In the genomic region with DNA sequence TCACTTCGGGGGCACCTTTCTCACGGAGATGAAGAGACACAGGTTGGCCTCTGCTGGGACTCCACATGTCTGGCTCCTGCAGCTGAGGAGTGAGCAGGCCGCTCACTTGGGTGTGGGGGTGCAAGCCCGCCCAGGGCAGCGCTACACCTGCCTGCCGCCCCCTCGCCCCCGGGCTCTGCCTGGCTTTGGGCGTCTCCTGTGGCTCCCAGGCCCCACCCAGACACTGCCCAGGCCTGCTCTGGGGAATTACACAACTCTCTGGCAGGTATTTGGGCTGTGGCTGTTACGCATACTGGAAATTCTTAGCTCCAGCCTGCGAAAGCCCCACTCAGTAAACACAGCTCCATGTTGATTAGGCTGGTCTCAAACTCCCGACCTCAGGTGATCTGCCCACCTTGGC, we compare ENCODE assay signal across 12 cellular contexts. TPM values are rescaled to one million over a fixed set of nuclear protein-coding genes. Genes with fewer than 3 reads are reported as not detected.
"Had no signal": no experiment of that assay in that cellular context is flagged by ENCODE, and none has a peak within 500 bp of the region (broad histone marks: within the 10 kb centered on the region; RNA-seq: fewer than 3 reads in every experiment).

No MANE protein-coding gene starts in this region.

RNA-seq across cellular contexts. Expression of gene FAM25C, which starts 7.9 kb away (rescaled TPM):
- total RNA-seq: adrenal gland; cerebellum; dermis microvascular lymphatic vessel endothelial cell; fibroblast of lung; left ventricle myocardium inferior; mononuclear cell; naive thymus-derived CD4-positive, alpha-beta T cell; posterior vena cava; sigmoid colon; SK-MEL-5; testis; uterus had no signal
- polyA plus RNA-seq: adrenal gland; fibroblast of lung; naive thymus-derived CD4-positive, alpha-beta T cell; sigmoid colon had no signal
